Comparison of ENCODE assay signal across 17 cellular contexts in the genomic region with DNA sequence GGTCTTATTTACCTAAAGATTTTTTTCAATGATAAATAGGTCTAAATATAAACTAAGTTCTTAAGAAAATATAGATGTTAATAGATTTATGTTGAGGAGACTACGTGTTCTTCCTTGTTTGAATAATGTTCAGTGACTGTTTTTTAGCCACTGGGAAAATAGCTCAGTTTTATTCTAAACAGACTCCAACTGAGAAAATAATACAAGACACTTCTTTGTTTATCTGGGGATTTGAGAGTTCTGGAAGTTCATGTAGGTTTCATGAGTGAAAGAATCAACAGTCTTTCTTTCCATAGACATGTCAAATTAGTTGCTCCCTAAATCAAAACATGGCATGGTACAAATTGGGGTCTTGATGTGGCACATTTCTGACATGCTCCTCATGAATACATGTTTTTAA.
DNase-seq lines count a peak whose midpoint lies in the region; ATAC-seq, FAIRE-seq and TF ChIP-seq lines count a peak whose summit lies in the region.
"Had no signal": no experiment of that assay in that cellular context is flagged by ENCODE, and none has a peak within 500 bp of the region (broad histone marks: within the 10 kb centered on the region; RNA-seq: fewer than 3 reads in every experiment).

No MANE protein-coding gene starts in this region.

- no peak overlapping the region for H2AK5ac ChIP-seq in neuronal stem cell (ENCODE audit: low read depth, low read length)

- H4K91ac ChIP-seq in neuronal stem cell (ENCODE audit: low read depth, low read length, poor library complexity), result no peak overlapping the region

- H2AFZ ChIP-seq in endothelial cell of umbilical vein (ENCODE audit: low read depth, low read length) (no peak overlapping the region), neuronal stem cell (ENCODE audit: low read length) (no peak overlapping the region)

- POLR2A ChIA-PET in endothelial cell of umbilical vein (lab: Charles Lee), result interaction anchor here (0.5 to 1.1 kb wide), 3 partner anchors 11 to 138 kb away, joined by 4 to 7 read pairs (median 6); no protein-coding TSS in a partner anchor

- intact Hi-C loops in endothelial cell of umbilical vein (cut with micrococcal nuclease), result loop anchor here (2.0 kb wide), 1 partner anchor 117 kb away; no protein-coding TSS in a partner anchor

- DNase-seq in activated naive CD4-positive, alpha-beta T cell treated with anti-CD3 and anti-CD28 coated beads, Interleukin-2, amount 10 ng/mL, durations not matched to agents 7 days and 5 days, result no peak
- DNase-seq in activated naive CD4-positive, alpha-beta T cell treated with anti-CD3 and anti-CD28 coated beads, Interleukin-2, amount 50 U/mL, for 16 hours, result no peak
- DNase-seq in endothelial cell of umbilical vein (ENCODE audit: low read depth, low spot score) (peak; percentile 77), neuronal stem cell (ENCODE audit: low spot score) (no peak), left lobe of liver (ENCODE audit: low spot score) (no peak), HAP-1 (ENCODE audit: low spot score in 2 of 2) (no peak), EL (no peak)
- DNase-seq in activated CD8-positive, alpha-beta memory T cell treated with anti-CD3 and anti-CD28 coated beads, Interleukin-2, amount 10 ng/mL, durations not matched to agents 7 days and 5 days, result no peak
- DNase-seq: 8988T, H7, Karpas-422, NCI-H1417, NCI-H2029, NCI-H510A treated with DMSO at 0.1 percent for 48 hours, RPMI8226, SJCRH30 had no signal

- CTCF ChIA-PET in activated naive CD4-positive, alpha-beta T cell treated with anti-CD3 and anti-CD28 coated beads, Interleukin-2, amount 10 ng/mL, durations not matched to agents 7 days and 5 days (lab: Charles Lee), result no interaction called here
- CTCF ChIA-PET in endothelial cell of umbilical vein (lab: Charles Lee), result interaction anchor here (0.7 to 1.1 kb wide), 4 partner anchors 8 to 233 kb away, joined by 3 to 5 read pairs (median 3); no protein-coding TSS in a partner anchor
- CTCF ChIA-PET in activated CD8-positive, alpha-beta memory T cell treated with anti-CD3 and anti-CD28 coated beads, Interleukin-2, amount 10 ng/mL, durations not matched to agents 7 days and 5 days (lab: Charles Lee), result no interaction called here

- dilution Hi-C loops in endothelial cell of umbilical vein (cut with MboI; ENCODE audit: extremely low pct_ligation_motif_present, low sequenced_read_pairs), result no loop called here

- H3K4me2 ChIP-seq in endothelial cell of umbilical vein (ENCODE audit: insufficient read depth, low read length) (peak overlapping the region; percentile 63), neuronal stem cell (ENCODE audit: insufficient read depth, low read length, poor library complexity, severe bottlenecking) (no peak overlapping the region)
- H3K4me2 ChIP-seq: BLaER1 had no signal

- H4K8ac ChIP-seq in neuronal stem cell (ENCODE audit: low read depth, low read length), result no peak overlapping the region

- no TSS peak for BruUV-seq in endothelial cell of umbilical vein (replicated peaks; lab: Mats Ljungman, UMichigan)

- H2BK15ac ChIP-seq in neuronal stem cell (ENCODE audit: low read length), result no peak overlapping the region

- H3K23ac ChIP-seq in neuronal stem cell (ENCODE audit: low read depth, low read length, poor library complexity), result no peak overlapping the region

- TF ChIP-seq POLR2A in endothelial cell of umbilical vein (IDR thresholded peaks at IDR 0.05; ENCODE audit: low read depth, low read length), result no peak

- no peak overlapping the region for H3K18ac ChIP-seq in neuronal stem cell (ENCODE audit: low read length)

- H3K36me3 ChIP-seq in endothelial cell of umbilical vein (ENCODE audit: control insufficient read depth in 2 of 2, extremely low read depth in 1 of 2, insufficient read depth in 2 of 2, low read length in 2 of 2) (peaks cover 4 to 5% of the 10 kb centered on the region in 2 experiments), neuronal stem cell (replicated peaks in 1 of 2; ENCODE audit: control insufficient read depth in 2 of 2, insufficient read depth in 2 of 2, low read length in 2 of 2) (no peaks in the 10 kb centered on the region), HAP-1 (replicated peaks) (no peaks in the 10 kb centered on the region)
- H3K36me3 ChIP-seq: BLaER1, SJCRH30 had no signal

- no peak overlapping the region for H3K4ac ChIP-seq in neuronal stem cell (ENCODE audit: low read length)

- no CpG with 5 or more reads among the region's 1 CpG for WGBS in neuronal stem cell (ENCODE audit: extremely low coverage in 2 of 2, insufficient read length in 2 of 2, insufficient replicate concordance in 1 of 2), 2 donors

- H3K27me3 ChIP-seq in endothelial cell of umbilical vein (ENCODE audit: control insufficient read depth in 2 of 2, insufficient read depth in 2 of 2, low read length in 2 of 2) (no peaks in the 10 kb centered on the region), neuronal stem cell (ENCODE audit: control insufficient read depth in 3 of 3, insufficient read depth in 3 of 3, low read depth in 1 of 3, low read length in 3 of 3) (no peaks in the 10 kb centered on the region), HAP-1 (ENCODE audit: low read depth) (no peaks in the 10 kb centered on the region)
- H3K27me3 ChIP-seq: BLaER1, SJCRH30 had no signal

- H3K4me3 ChIP-seq in endothelial cell of umbilical vein (replicated peaks in 1 of 3; ENCODE audit: insufficient read depth in 1 of 3, low read depth in 1 of 3, low read length in 3 of 3), result no peak overlapping the region
- H3K4me3 ChIP-seq in neuronal stem cell (ENCODE audit: low read length in 2 of 2), result no peak overlapping the region
- H3K4me3 ChIP-seq in HAP-1, result no peak overlapping the region
- H3K4me3 ChIP-seq: BLaER1, SJCRH30 had no signal

- no peak overlapping the region for H2BK5ac ChIP-seq in neuronal stem cell (ENCODE audit: low read length)

- H3K4me1 Mint-ChIP-seq in activated naive CD4-positive, alpha-beta T cell treated with anti-CD3 and anti-CD28 coated beads, Interleukin-2, amount 10 ng/mL, durations not matched to agents 7 days and 5 days, result peaks cover 18% of the 10 kb centered on the region
- peaks cover 8% of the 10 kb centered on the region for H3K4me1 Mint-ChIP-seq in activated CD8-positive, alpha-beta memory T cell treated with anti-CD3 and anti-CD28 coated beads, Interleukin-2, amount 10 ng/mL, durations not matched to agents 7 days and 5 days

- H3K4me3 Mint-ChIP-seq in activated naive CD4-positive, alpha-beta T cell treated with anti-CD3 and anti-CD28 coated beads, Interleukin-2, amount 10 ng/mL, durations not matched to agents 7 days and 5 days, result no peak overlapping the region
- no peak overlapping the region for H3K4me3 Mint-ChIP-seq in activated CD8-positive, alpha-beta memory T cell treated with anti-CD3 and anti-CD28 coated beads, Interleukin-2, amount 10 ng/mL, durations not matched to agents 7 days and 5 days

- H3K27ac ChIP-seq in endothelial cell of umbilical vein (ENCODE audit: insufficient read depth, low read depth, low read length) (peak overlapping the region; percentile 59), neuronal stem cell (replicated peaks; ENCODE audit: low read length) (no peak overlapping the region)
- H3K27ac ChIP-seq: BLaER1, SJCRH30 had no signal

- H2BK12ac ChIP-seq in neuronal stem cell (ENCODE audit: low read length), result peak overlapping the region; percentile 14

- no peak for ATAC-seq in activated CD8-positive, alpha-beta memory T cell treated with anti-CD3 and anti-CD28 coated beads, Interleukin-2, amount 10 ng/mL, durations not matched to agents 7 days and 5 days
- no peak for ATAC-seq in left lobe of liver

- no peak overlapping the region for H3K9ac ChIP-seq in endothelial cell of umbilical vein (replicated peaks; ENCODE audit: extremely low read depth, insufficient read depth, low read length)
- no peak overlapping the region for H3K9ac ChIP-seq in neuronal stem cell (ENCODE audit: low read depth, low read length, poor library complexity)
- H3K9ac ChIP-seq: BLaER1 had no signal

- in situ Hi-C loops in HAP-1 (cut with MboI; ENCODE audit: low sequenced_read_pairs), result no loop called here

- no peaks in the 10 kb centered on the region for H3K79me1 ChIP-seq in neuronal stem cell (ENCODE audit: low read depth, low read length)

- H3K9me3 Mint-ChIP-seq in activated naive CD4-positive, alpha-beta T cell treated with anti-CD3 and anti-CD28 coated beads, Interleukin-2, amount 10 ng/mL, durations not matched to agents 7 days and 5 days, result no peaks in the 10 kb centered on the region
- H3K9me3 Mint-ChIP-seq in activated CD8-positive, alpha-beta memory T cell treated with anti-CD3 and anti-CD28 coated beads, Interleukin-2, amount 10 ng/mL, durations not matched to agents 7 days and 5 days (ENCODE audit: low read depth), result no peaks in the 10 kb centered on the region

- H3K9me3 ChIP-seq in endothelial cell of umbilical vein (replicated peaks; ENCODE audit: control insufficient read depth, insufficient read depth, low read length), result no peaks in the 10 kb centered on the region
- H3K9me3 ChIP-seq in neuronal stem cell (replicated peaks in 1 of 2; ENCODE audit: control insufficient read depth in 2 of 2, insufficient read depth in 1 of 2, low read depth in 1 of 2, low read length in 2 of 2), result no peaks in the 10 kb centered on the region
- no peaks in the 10 kb centered on the region for H3K9me3 ChIP-seq in HAP-1
- H3K9me3 ChIP-seq: BLaER1, SJCRH30 had no signal

- no peaks in the 10 kb centered on the region for H3K9me1 ChIP-seq in endothelial cell of umbilical vein (replicated peaks; ENCODE audit: control insufficient read depth, extremely low read depth, insufficient read depth, low read length)

- H3K27ac Mint-ChIP-seq in activated naive CD4-positive, alpha-beta T cell treated with anti-CD3 and anti-CD28 coated beads, Interleukin-2, amount 10 ng/mL, durations not matched to agents 7 days and 5 days, result peak overlapping the region; percentile 9
- H3K27ac Mint-ChIP-seq in activated CD8-positive, alpha-beta memory T cell treated with anti-CD3 and anti-CD28 coated beads, Interleukin-2, amount 10 ng/mL, durations not matched to agents 7 days and 5 days, result no peak overlapping the region

- H3K4me1 ChIP-seq in endothelial cell of umbilical vein (ENCODE audit: control insufficient read depth, extremely low read depth, insufficient read depth, low read length) (peaks cover 60% of the 10 kb centered on the region), neuronal stem cell (ENCODE audit: control insufficient read depth in 2 of 2, insufficient read depth in 1 of 2, low read depth in 1 of 2, low read length in 2 of 2) (peaks cover 0 to 2% of the 10 kb centered on the region in 2 donors), HAP-1 (no peaks in the 10 kb centered on the region)
- H3K4me1 ChIP-seq: BLaER1 had no signal

- H3K36me3 Mint-ChIP-seq in activated naive CD4-positive, alpha-beta T cell treated with anti-CD3 and anti-CD28 coated beads, Interleukin-2, amount 10 ng/mL, durations not matched to agents 7 days and 5 days, result no peaks in the 10 kb centered on the region
- peaks cover 2% of the 10 kb centered on the region for H3K36me3 Mint-ChIP-seq in activated CD8-positive, alpha-beta memory T cell treated with anti-CD3 and anti-CD28 coated beads, Interleukin-2, amount 10 ng/mL, durations not matched to agents 7 days and 5 days

- no peak for TF ChIP-seq CTCF in endothelial cell of umbilical vein (IDR thresholded peaks at IDR 0.05; ENCODE audit: extremely low read depth in 1 of 2, insufficient read depth in 1 of 2, low read depth in 1 of 2, low read length in 2 of 2)

- H3K79me2 ChIP-seq in endothelial cell of umbilical vein (ENCODE audit: control insufficient read depth, insufficient read depth, low read length), result peaks cover 74% of the 10 kb centered on the region

- no peaks in the 10 kb centered on the region for H4K20me1 ChIP-seq in endothelial cell of umbilical vein (replicated peaks; ENCODE audit: control insufficient read depth, extremely low read depth, insufficient read depth, low read length)
- H4K20me1 ChIP-seq: BLaER1 had no signal

- H3K27me3 Mint-ChIP-seq in activated naive CD4-positive, alpha-beta T cell treated with anti-CD3 and anti-CD28 coated beads, Interleukin-2, amount 10 ng/mL, durations not matched to agents 7 days and 5 days, result peaks cover 4% of the 10 kb centered on the region
- peaks cover 26% of the 10 kb centered on the region for H3K27me3 Mint-ChIP-seq in activated CD8-positive, alpha-beta memory T cell treated with anti-CD3 and anti-CD28 coated beads, Interleukin-2, amount 10 ng/mL, durations not matched to agents 7 days and 5 days

- peak; percentile 31 for FAIRE-seq in endothelial cell of umbilical vein (lab: Jason Lieb, UNC)

- H3K14ac ChIP-seq in neuronal stem cell (ENCODE audit: low read length), result no peak overlapping the region

- no peak overlapping the region for H2BK120ac ChIP-seq in neuronal stem cell (ENCODE audit: low read depth, low read length)
